Comparison of ENCODE assay signal across 8 cellular contexts in genomic region chr6:28807682-28808280, GRCh38.
DNase-seq lines count a peak whose midpoint lies in the region; ATAC-seq and TF ChIP-seq lines count a peak whose summit lies in the region.

No MANE protein-coding gene starts in this region.

- TF ChIP-seq CTCF in BE2C (IDR thresholded peaks at IDR 0.05; ENCODE audit: low read depth, low read length) (no peak), fibroblast of mammary gland (conservative IDR thresholded peaks at IDR 0.05; ENCODE audit: control insufficient read depth, insufficient read depth, low read depth, low read length) (no peak), testis (IDR thresholded peaks at IDR 0.05) (no peak)

- H3K27ac ChIP-seq in SJCRH30 (no peak overlapping the region), testis (no peak overlapping the region)

- TF ChIP-seq POLR2A in testis (IDR thresholded peaks at IDR 0.05) = no peak

- H3K27me3 ChIP-seq in BE2C = peaks cover 10% of the 10 kb centered on the region
- no peaks in the 10 kb centered on the region for H3K27me3 ChIP-seq in SJCRH30
- no peaks in the 10 kb centered on the region for H3K27me3 ChIP-seq in testis

- 3 to 4% methylated on average over 12 of the region's 12 CpGs for WGBS in testis, 2 donors

- H3K36me3 ChIP-seq in BE2C = no peaks in the 10 kb centered on the region
- no peaks in the 10 kb centered on the region for H3K36me3 ChIP-seq in SJCRH30
- no peaks in the 10 kb centered on the region for H3K36me3 ChIP-seq in testis (ENCODE audit: low read depth, missing control alignments)

- no peaks in the 10 kb centered on the region for H3K4me1 ChIP-seq in BE2C
- H3K4me1 ChIP-seq in SJCRH30 = no peaks in the 10 kb centered on the region
- no peaks in the 10 kb centered on the region for H3K4me1 ChIP-seq in testis

- intact Hi-C loops in testis (cut with DNase I; ENCODE audit: low total_unique reads) = no loop called here

- DNase-seq in BE2C (peak; percentile 70), HT-29 (ENCODE audit: low spot score) (peak; percentile 90), SJCRH30 (peak; percentile 45 to 74), fibroblast of mammary gland (ENCODE audit: low read depth) (peak; percentile 77), testis (peak; percentile 48)

- peak overlapping the region; percentile 72 for H3K4me3 ChIP-seq in BE2C (ENCODE audit: low read depth, low read length)
- peak overlapping the region; percentile 56 for H3K4me3 ChIP-seq in SJCRH30
- peak overlapping the region; percentile 59 for H3K4me3 ChIP-seq in fibroblast of mammary gland (ENCODE audit: control insufficient read depth, low read depth, low read length)
- peak overlapping the region in 1 of 2 donors; percentile 0 for H3K4me3 ChIP-seq in testis

- ATAC-seq in HG03469 (IDR thresholded peaks at IDR 0.05; ENCODE audit: unreplicated experiment) (no peak), GM21576 (IDR thresholded peaks at IDR 0.05; ENCODE audit: unreplicated experiment) (no peak), GM18520 (IDR thresholded peaks at IDR 0.05; ENCODE audit: unreplicated experiment) (no peak)

- H3K9me3 ChIP-seq in BE2C (no peaks in the 10 kb centered on the region), SJCRH30 (replicated peaks) (no peaks in the 10 kb centered on the region), testis (no peaks in the 10 kb centered on the region)
